Comparison of ENCODE assay signal across 1 cellular context in the genomic region with DNA sequence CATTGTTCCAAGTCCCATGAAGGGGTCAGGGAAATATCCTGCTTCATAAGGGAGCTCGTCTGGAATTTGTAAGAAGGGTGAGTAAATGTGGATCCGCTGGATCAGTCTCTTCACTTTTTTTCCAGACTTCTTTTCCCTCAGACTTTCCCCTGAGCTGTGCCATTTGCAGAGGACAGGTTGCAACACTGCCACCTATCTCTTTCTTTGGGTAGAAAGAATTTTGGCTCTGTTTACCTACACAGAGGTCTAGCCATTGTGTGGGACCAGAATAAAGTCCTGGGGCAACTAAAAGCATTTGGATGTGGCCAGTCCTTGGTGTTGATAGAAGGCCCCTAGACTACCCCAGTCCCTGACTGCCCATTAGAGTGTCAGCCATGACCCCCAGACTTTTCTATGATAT.
TF ChIP-seq lines count a peak whose summit lies in the region.

No MANE protein-coding gene starts in this region.

TF ChIP-seq in Ishikawa, 13 proteins besides CTCF, POLR2A, EP300 and RAD21 (continued from another document):
- TF ChIP-seq, protein P1, sequence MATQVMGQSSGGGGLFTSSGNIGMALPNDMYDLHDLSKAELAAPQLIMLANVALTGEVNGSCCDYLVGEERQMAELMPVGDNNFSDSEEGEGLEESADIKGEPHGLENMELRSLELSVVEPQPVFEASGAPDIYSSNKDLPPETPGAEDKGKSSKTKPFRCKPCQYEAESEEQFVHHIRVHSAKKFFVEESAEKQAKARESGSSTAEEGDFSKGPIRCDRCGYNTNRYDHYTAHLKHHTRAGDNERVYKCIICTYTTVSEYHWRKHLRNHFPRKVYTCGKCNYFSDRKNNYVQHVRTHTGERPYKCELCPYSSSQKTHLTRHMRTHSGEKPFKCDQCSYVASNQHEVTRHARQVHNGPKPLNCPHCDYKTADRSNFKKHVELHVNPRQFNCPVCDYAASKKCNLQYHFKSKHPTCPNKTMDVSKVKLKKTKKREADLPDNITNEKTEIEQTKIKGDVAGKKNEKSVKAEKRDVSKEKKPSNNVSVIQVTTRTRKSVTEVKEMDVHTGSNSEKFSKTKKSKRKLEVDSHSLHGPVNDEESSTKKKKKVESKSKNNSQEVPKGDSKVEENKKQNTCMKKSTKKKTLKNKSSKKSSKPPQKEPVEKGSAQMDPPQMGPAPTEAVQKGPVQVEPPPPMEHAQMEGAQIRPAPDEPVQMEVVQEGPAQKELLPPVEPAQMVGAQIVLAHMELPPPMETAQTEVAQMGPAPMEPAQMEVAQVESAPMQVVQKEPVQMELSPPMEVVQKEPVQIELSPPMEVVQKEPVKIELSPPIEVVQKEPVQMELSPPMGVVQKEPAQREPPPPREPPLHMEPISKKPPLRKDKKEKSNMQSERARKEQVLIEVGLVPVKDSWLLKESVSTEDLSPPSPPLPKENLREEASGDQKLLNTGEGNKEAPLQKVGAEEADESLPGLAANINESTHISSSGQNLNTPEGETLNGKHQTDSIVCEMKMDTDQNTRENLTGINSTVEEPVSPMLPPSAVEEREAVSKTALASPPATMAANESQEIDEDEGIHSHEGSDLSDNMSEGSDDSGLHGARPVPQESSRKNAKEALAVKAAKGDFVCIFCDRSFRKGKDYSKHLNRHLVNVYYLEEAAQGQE (IDR thresholded peaks at IDR 0.05; ENCODE audit: low read depth) = no peak
- TF ChIP-seq CREB1 (IDR thresholded peaks at IDR 0.05; ENCODE audit: low read depth) = no peak
- TF ChIP-seq FOXM1 (IDR thresholded peaks at IDR 0.05; ENCODE audit: borderline replicate concordance, low read depth) = no peak
- no peak for TF ChIP-seq EGR1 (IDR thresholded peaks at IDR 0.05)
- TF ChIP-seq, protein P2, sequence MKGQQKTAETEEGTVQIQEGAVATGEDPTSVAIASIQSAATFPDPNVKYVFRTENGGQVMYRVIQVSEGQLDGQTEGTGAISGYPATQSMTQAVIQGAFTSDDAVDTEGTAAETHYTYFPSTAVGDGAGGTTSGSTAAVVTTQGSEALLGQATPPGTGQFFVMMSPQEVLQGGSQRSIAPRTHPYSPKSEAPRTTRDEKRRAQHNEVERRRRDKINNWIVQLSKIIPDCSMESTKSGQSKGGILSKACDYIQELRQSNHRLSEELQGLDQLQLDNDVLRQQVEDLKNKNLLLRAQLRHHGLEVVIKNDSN (IDR thresholded peaks at IDR 0.05) = no peak
TF ChIP-seq in Ishikawa: peak in this region for 0.
